Comparison of ENCODE assay signal across 9 cellular contexts in the genomic region with DNA sequence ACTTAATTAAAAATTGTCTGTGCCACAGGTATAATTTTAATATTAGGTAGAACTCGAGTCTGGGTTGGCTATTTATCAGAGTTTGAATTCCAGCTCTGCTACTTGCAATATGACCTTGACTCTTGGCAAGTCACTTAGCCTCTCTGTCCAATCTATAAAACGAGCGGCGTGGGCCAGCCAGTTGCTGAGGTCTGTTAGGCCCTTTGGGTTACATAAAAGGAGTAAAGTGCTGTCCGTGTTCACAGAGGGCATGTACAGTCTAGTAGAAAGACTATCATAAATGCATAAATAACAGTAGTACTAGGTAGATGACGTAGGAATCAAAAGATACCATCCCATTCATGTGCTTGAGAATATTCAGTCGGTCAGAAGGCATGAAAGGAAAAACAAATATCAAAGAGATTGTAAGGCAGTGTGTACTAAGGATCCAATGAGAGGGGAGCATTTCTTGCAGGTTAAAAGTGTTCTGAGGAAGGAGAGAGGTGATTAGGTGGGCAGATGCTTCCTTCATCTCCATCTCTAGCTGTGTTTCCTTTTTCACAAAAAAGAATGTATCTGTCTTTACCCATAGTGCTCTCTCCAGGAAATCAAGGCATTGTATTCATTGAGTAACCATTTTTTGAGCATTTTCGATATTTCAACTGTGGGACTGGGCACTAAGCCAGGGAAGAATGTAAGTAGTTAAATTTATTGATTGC. TPM values are rescaled to one million over a fixed set of nuclear protein-coding genes. Genes with fewer than 3 reads are reported as not detected.
DNase-seq lines count a peak whose midpoint lies in the region; ATAC-seq and TF ChIP-seq lines count a peak whose summit lies in the region.
"Had no signal": no experiment of that assay in that cellular context is flagged by ENCODE, and none has a peak within 500 bp of the region (broad histone marks: within the 10 kb centered on the region; RNA-seq: fewer than 3 reads in every experiment).

No MANE protein-coding gene starts in this region.

- H3K9me3 Mint-ChIP-seq in Calu3 (ENCODE audit: low read depth, unreplicated experiment) (no peaks in the 10 kb centered on the region), osteocyte (ENCODE audit: unreplicated experiment) (no peaks in the 10 kb centered on the region)
- no peaks in the 10 kb centered on the region for H3K9me3 Mint-ChIP-seq in activated CD8-positive, alpha-beta memory T cell treated with anti-CD3 and anti-CD28 coated beads, Interleukin-2, amount 10 ng/mL, durations not matched to agents 7 days and 5 days (ENCODE audit: low read depth)

- TF ChIP-seq CTCF in Calu3 (IDR thresholded peaks at IDR 0.05; ENCODE audit: unreplicated experiment) (no peak), foreskin fibroblast (IDR thresholded peaks at IDR 0.05; ENCODE audit: low read depth, low read length) (no peak), osteocyte (IDR thresholded peaks at IDR 0.05) (no peak)

- no TSS peak for BruUV-seq in Calu3 (replicated peaks; lab: Mats Ljungman, UMichigan)

- no peak overlapping the region for H3K27ac Mint-ChIP-seq in Calu3 (ENCODE audit: unreplicated experiment)
- peak overlapping the region; percentile 97 for H3K27ac Mint-ChIP-seq in T-helper 17 cell
- H3K27ac Mint-ChIP-seq in osteocyte (ENCODE audit: unreplicated experiment): peak overlapping the region; percentile 79
- H3K27ac Mint-ChIP-seq in activated CD8-positive, alpha-beta memory T cell treated with anti-CD3 and anti-CD28 coated beads, Interleukin-2, amount 10 ng/mL, durations not matched to agents 7 days and 5 days: no peak overlapping the region

- peaks cover 42% of the 10 kb centered on the region for H3K4me1 Mint-ChIP-seq in Calu3 (ENCODE audit: low read depth, unreplicated experiment)
- H3K4me1 Mint-ChIP-seq in T-helper 17 cell: peaks cover 44% of the 10 kb centered on the region
- peaks cover 52% of the 10 kb centered on the region for H3K4me1 Mint-ChIP-seq in osteocyte (ENCODE audit: unreplicated experiment)
- H3K4me1 Mint-ChIP-seq in activated CD8-positive, alpha-beta memory T cell treated with anti-CD3 and anti-CD28 coated beads, Interleukin-2, amount 10 ng/mL, durations not matched to agents 7 days and 5 days: peaks cover 36% of the 10 kb centered on the region

- CTCF ChIA-PET in Calu3 (lab: Charles Lee): no interaction called here
- CTCF ChIA-PET in activated CD8-positive, alpha-beta memory T cell treated with anti-CD3 and anti-CD28 coated beads, Interleukin-2, amount 10 ng/mL, durations not matched to agents 7 days and 5 days (lab: Charles Lee): no interaction called here

- intact Hi-C loops in Calu3 (cut with micrococcal nuclease; ENCODE audit: unreplicated experiment): no loop called here

- DNase-seq in Calu3: no peak
- no peak for DNase-seq in T-helper 17 cell
- DNase-seq in foreskin fibroblast: no peak
- DNase-seq in osteocyte (ENCODE audit: extremely low spot score, unreplicated experiment): no peak
- DNase-seq in activated CD8-positive, alpha-beta memory T cell treated with anti-CD3 and anti-CD28 coated beads, Interleukin-2, amount 10 ng/mL, durations not matched to agents 7 days and 5 days: no peak
- no peak for DNase-seq in activated CD8-positive, alpha-beta memory T cell treated with anti-CD3 and anti-CD28 coated beads, Interleukin-2, amount 50 U/mL, for 4 hours
- no peak for DNase-seq in NCI-H524 treated with DMSO at 0.1 percent for 48 hours (lab: John Stamatoyannopoulos, UW)

- H3K9me3 ChIP-seq in T-helper 17 cell (ENCODE audit: control insufficient read depth, low read length, poor library complexity, severe bottlenecking): no peaks in the 10 kb centered on the region

- H3K27me3 Mint-ChIP-seq in Calu3 (ENCODE audit: unreplicated experiment) (no peaks in the 10 kb centered on the region), T-helper 17 cell (no peaks in the 10 kb centered on the region), osteocyte (ENCODE audit: unreplicated experiment) (no peaks in the 10 kb centered on the region)
- H3K27me3 Mint-ChIP-seq in activated CD8-positive, alpha-beta memory T cell treated with anti-CD3 and anti-CD28 coated beads, Interleukin-2, amount 10 ng/mL, durations not matched to agents 7 days and 5 days: no peaks in the 10 kb centered on the region

- ATAC-seq in T-helper 17 cell: no peak
- ATAC-seq in activated CD8-positive, alpha-beta memory T cell treated with anti-CD3 and anti-CD28 coated beads, Interleukin-2, amount 10 ng/mL, durations not matched to agents 7 days and 5 days: no peak
- no peak for ATAC-seq in HG03280 (IDR thresholded peaks at IDR 0.05; ENCODE audit: unreplicated experiment)
- ATAC-seq: activated CD4-positive, CD25-positive, alpha-beta regulatory T cell treated with anti-CD3 and anti-CD28 coated beads, Interleukin-2, amount 50 U/mL, for 24 hours had no signal

- H3K4me3 Mint-ChIP-seq in Calu3 (ENCODE audit: low read depth, unreplicated experiment): peak overlapping the region; percentile 78
- H3K4me3 Mint-ChIP-seq in T-helper 17 cell: peak overlapping the region; percentile 96
- H3K4me3 Mint-ChIP-seq in osteocyte (ENCODE audit: unreplicated experiment): peak overlapping the region; percentile 98
- H3K4me3 Mint-ChIP-seq in activated CD8-positive, alpha-beta memory T cell treated with anti-CD3 and anti-CD28 coated beads, Interleukin-2, amount 10 ng/mL, durations not matched to agents 7 days and 5 days: no peak overlapping the region

- H3K4me3 ChIP-seq in foreskin fibroblast (ENCODE audit: low read depth in 1 of 2, low read length in 2 of 2): peak overlapping the region; percentile 81

- peaks cover 44% of the 10 kb centered on the region for H3K36me3 Mint-ChIP-seq in Calu3 (ENCODE audit: insufficient read depth, unreplicated experiment)
- peaks cover 2% of the 10 kb centered on the region for H3K36me3 Mint-ChIP-seq in T-helper 17 cell (ENCODE audit: low read depth)
- H3K36me3 Mint-ChIP-seq in osteocyte (ENCODE audit: unreplicated experiment): peaks cover 18% of the 10 kb centered on the region
- H3K36me3 Mint-ChIP-seq in activated CD8-positive, alpha-beta memory T cell treated with anti-CD3 and anti-CD28 coated beads, Interleukin-2, amount 10 ng/mL, durations not matched to agents 7 days and 5 days: peaks cover 28% of the 10 kb centered on the region

RNA-seq across cellular contexts. Expression of a gene that starts 2.4 kb away (rescaled TPM):
- total RNA-seq in Calu3 (2022) (58.4 and 60.1 TPM in 2 replicates), T-helper 17 cell (10 to 100 TPM; 71.5 to 72.1 TPM), osteocyte (64.5 and 68.0 TPM in 2 replicates)
- 10 to 100 TPM; 38.9 to 39.6 TPM for total RNA-seq in activated CD8-positive, alpha-beta memory T cell treated with anti-CD3 and anti-CD28 coated beads, Interleukin-2, amount 10 ng/mL, durations not matched to agents 7 days and 5 days

Comparison
In these comparisons a context has a peak if more than half of its experiments do, and no peak if none do; other contexts are left out.
1. H3K27ac Mint-ChIP-seq: peak in T-helper 17 cell (single experiment) and osteocyte (single experiment); none in Calu3 (single experiment) and activated CD8-positive, alpha-beta memory T cell treated with anti-CD3 and anti-CD28 coated beads, Interleukin-2, amount 10 ng/mL, durations not matched to agents 7 days and 5 days (single experiment).